Comparison of ENCODE assay signal across 18 cellular contexts in the genomic region with DNA sequence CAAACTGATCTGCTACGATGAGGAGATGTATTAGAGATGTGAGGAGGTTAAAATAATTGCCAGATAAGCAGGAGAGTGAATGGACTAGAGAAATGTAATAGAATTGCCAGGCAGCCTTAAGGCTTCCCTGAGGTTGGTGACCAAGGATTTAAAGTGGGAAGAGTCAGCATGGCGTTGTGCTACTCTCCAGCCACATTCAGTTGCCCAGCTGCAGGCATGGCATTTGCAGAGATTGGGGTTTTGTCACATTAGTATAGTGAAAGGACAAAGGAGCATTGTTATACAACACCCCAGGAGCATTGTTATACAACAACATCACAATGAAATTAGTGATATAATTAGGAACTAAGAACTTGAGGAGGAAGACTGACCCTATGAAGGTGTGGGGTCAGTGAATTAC. TPM values are rescaled to one million over a fixed set of nuclear protein-coding genes. Genes with fewer than 3 reads are reported as not detected.
DNase-seq lines count a peak whose midpoint lies in the region; ATAC-seq and TF ChIP-seq lines count a peak whose summit lies in the region.
"Had no signal": no experiment of that assay in that cellular context is flagged by ENCODE, and none has a peak within 500 bp of the region (broad histone marks: within the 10 kb centered on the region; RNA-seq: fewer than 3 reads in every experiment).

No MANE protein-coding gene starts in this region.

- no peak for ATAC-seq in GM18505 (IDR thresholded peaks at IDR 0.05; ENCODE audit: unreplicated experiment)
- ATAC-seq: mucosa of descending colon, Right ventricle myocardium inferior had no signal

- POLR2A ChIA-PET in CD4-positive, alpha-beta memory T cell (lab: Charles Lee; ENCODE audit: partially characterized antibody): no interaction called here

- H3K9me3 ChIP-seq in CD4-positive, alpha-beta memory T cell (ENCODE audit: control insufficient read depth in 1 of 2, low read length in 2 of 2): no peaks in the 10 kb centered on the region
- H3K9me3 ChIP-seq in SK-N-MC (ENCODE audit: low read depth, low read length) (no peaks in the 10 kb centered on the region), endodermal cell (ENCODE audit: control insufficient read depth, low read length) (no peaks in the 10 kb centered on the region)
- H3K9me3 ChIP-seq: BLaER1, mucosa of descending colon, prostate gland, thoracic aorta had no signal

- no peak for TF ChIP-seq POLR2A in GM18505 (IDR thresholded peaks at IDR 0.05; ENCODE audit: borderline replicate concordance, extremely low read depth, insufficient read depth, insufficient read length)

- no peaks in the 10 kb centered on the region for H3K27me3 ChIP-seq in CD4-positive, alpha-beta memory T cell (ENCODE audit: insufficient read depth, low read length)
- H3K27me3 ChIP-seq in endodermal cell (ENCODE audit: control insufficient read depth, insufficient read depth, low read length, poor library complexity, severe bottlenecking): no peaks in the 10 kb centered on the region
- H3K27me3 ChIP-seq: BLaER1 had no signal

- CTCF ChIA-PET in CD4-positive, alpha-beta memory T cell (lab: Charles Lee; ENCODE audit: partially characterized antibody): interaction anchor here (2.0 kb wide), 1 partner anchor 23 kb away, joined by 11 read pairs; no protein-coding TSS in a partner anchor

- no peaks in the 10 kb centered on the region for H3K27me3 Mint-ChIP-seq in CD4-positive, alpha-beta memory T cell
- H3K27me3 Mint-ChIP-seq in endodermal cell (ENCODE audit: insufficient read depth): no peaks in the 10 kb centered on the region
- H3K27me3 Mint-ChIP-seq in osteocyte (ENCODE audit: unreplicated experiment): no peaks in the 10 kb centered on the region
- H3K27me3 Mint-ChIP-seq: activated CD4-positive, alpha-beta T cell treated with anti-CD3 and anti-CD28 coated beads, Interleukin-2, amount 10 ng/mL, durations not matched to agents 7 days and 5 days; brain had no signal

- intact Hi-C loops in CD4-positive, alpha-beta memory T cell (cut with micrococcal nuclease): no loop called here

- TF ChIP-seq CTCF in endodermal cell (conservative IDR thresholded peaks at IDR 0.05): no peak
- TF ChIP-seq CTCF in osteocyte (IDR thresholded peaks at IDR 0.05): no peak

- no peaks in the 10 kb centered on the region for H3K9me3 Mint-ChIP-seq in CD4-positive, alpha-beta memory T cell
- H3K9me3 Mint-ChIP-seq in endodermal cell (no peaks in the 10 kb centered on the region), osteocyte (ENCODE audit: unreplicated experiment) (no peaks in the 10 kb centered on the region)
- H3K9me3 Mint-ChIP-seq: activated CD4-positive, alpha-beta T cell treated with anti-CD3 and anti-CD28 coated beads, Interleukin-2, amount 10 ng/mL, durations not matched to agents 7 days and 5 days; brain had no signal

- H3K9ac ChIP-seq in SK-N-MC (ENCODE audit: insufficient read length): no peak overlapping the region
- no peak overlapping the region for H3K9ac ChIP-seq in endodermal cell (ENCODE audit: extremely low read depth, low read length, poor library complexity, severe bottlenecking)
- H3K9ac ChIP-seq: BLaER1 had no signal

- H3K4me1 ChIP-seq in CD4-positive, alpha-beta memory T cell (ENCODE audit: insufficient read depth, low read length): peaks cover 19% of the 10 kb centered on the region
- peaks cover 4% of the 10 kb centered on the region for H3K4me1 ChIP-seq in endodermal cell (ENCODE audit: control insufficient read depth, insufficient read depth, low read length)

- peak overlapping the region in 6 of 7 donors; percentile 0 to 65 (median 28) for H3K27ac Mint-ChIP-seq in CD4-positive, alpha-beta memory T cell
- no peak overlapping the region for H3K27ac Mint-ChIP-seq in endodermal cell
- peak overlapping the region; percentile 78 for H3K27ac Mint-ChIP-seq in osteocyte (ENCODE audit: unreplicated experiment)
- H3K27ac Mint-ChIP-seq: activated CD4-positive, alpha-beta T cell treated with anti-CD3 and anti-CD28 coated beads, Interleukin-2, amount 10 ng/mL, durations not matched to agents 7 days and 5 days had no signal

- no peak overlapping the region for H3K27ac ChIP-seq in CD4-positive, alpha-beta memory T cell (ENCODE audit: low read depth, low read length)
- H3K27ac ChIP-seq in SK-N-MC (peak overlapping the region; percentile 91), endodermal cell (ENCODE audit: low read depth, low read length) (peak overlapping the region; percentile 54)
- H3K27ac ChIP-seq: BLaER1, prostate gland had no signal

- peaks cover 29 to 30% of the 10 kb centered on the region in 2 donors for H3K36me3 Mint-ChIP-seq in CD4-positive, alpha-beta memory T cell
- H3K36me3 Mint-ChIP-seq in endodermal cell (ENCODE audit: low read depth) (peaks cover 28% of the 10 kb centered on the region), osteocyte (ENCODE audit: unreplicated experiment) (peaks cover 22% of the 10 kb centered on the region)

- no peak overlapping the region for H3K4me3 ChIP-seq in CD4-positive, alpha-beta memory T cell (ENCODE audit: low read length in 2 of 2)
- no peak overlapping the region for H3K4me3 ChIP-seq in SK-N-MC
- no peak overlapping the region for H3K4me3 ChIP-seq in endodermal cell (ENCODE audit: low read length)
- H3K4me3 ChIP-seq: BLaER1, mucosa of descending colon, prostate gland, thoracic aorta had no signal

- 80 to 86% methylated on average over 2 of the region's 2 CpGs for WGBS in endodermal cell (ENCODE audit: insufficient coverage in 1 of 2, insufficient read length in 1 of 2), 2 experiments

- H3K4me3 Mint-ChIP-seq in CD4-positive, alpha-beta memory T cell: no peak overlapping the region
- H3K4me3 Mint-ChIP-seq in endodermal cell (no peak overlapping the region), osteocyte (ENCODE audit: unreplicated experiment) (no peak overlapping the region)
- H3K4me3 Mint-ChIP-seq: activated CD4-positive, alpha-beta T cell treated with anti-CD3 and anti-CD28 coated beads, Interleukin-2, amount 10 ng/mL, durations not matched to agents 7 days and 5 days; brain had no signal

- H3K36me3 ChIP-seq in CD4-positive, alpha-beta memory T cell (ENCODE audit: insufficient read depth, low read length): peaks cover 7% of the 10 kb centered on the region
- H3K36me3 ChIP-seq in SK-N-MC (ENCODE audit: insufficient read depth, low read length) (peaks cover 58% of the 10 kb centered on the region), endodermal cell (ENCODE audit: control insufficient read depth, insufficient read depth, low read length) (peaks cover 41% of the 10 kb centered on the region)
- H3K36me3 ChIP-seq: prostate gland, thoracic aorta had no signal

- peaks cover 34 to 52% (median 43%) of the 10 kb centered on the region in 4 donors for H3K4me1 Mint-ChIP-seq in CD4-positive, alpha-beta memory T cell
- peaks cover 18% of the 10 kb centered on the region for H3K4me1 Mint-ChIP-seq in endodermal cell
- peaks cover 37% of the 10 kb centered on the region for H3K4me1 Mint-ChIP-seq in osteocyte (ENCODE audit: unreplicated experiment)

- no peak for DNase-seq in CD4-positive, alpha-beta memory T cell
- no peak for DNase-seq in SK-N-MC (ENCODE audit: low read depth, low spot score)
- no peak for DNase-seq in endodermal cell
- no peak for DNase-seq in osteocyte (ENCODE audit: extremely low spot score, unreplicated experiment)
- DNase-seq in NCI-H524 (lab: John Stamatoyannopoulos, UW): no peak
- DNase-seq in kidney glomerular epithelial cell (lab: John Stamatoyannopoulos, UW): no peak
- no peak for DNase-seq in NCI-H526 (lab: John Stamatoyannopoulos, UW)
- DNase-seq: activated CD4-positive, alpha-beta T cell treated with anti-CD3 and anti-CD28 coated beads, Interleukin-2, amount 10 ng/mL, durations not matched to agents 7 days and 5 days; foreskin melanocyte; mucosa of descending colon; NCI-H2107; T1000 had no signal

RNA-seq across cellular contexts. Expression of a gene that starts 31.7 kb away (rescaled TPM):
- total RNA-seq in CD4-positive, alpha-beta memory T cell: 100 to 1,000 TPM; 108 to 113 TPM
- 10 to 100 TPM; 18.4 to 44.7 TPM for polyA plus RNA-seq in CD4-positive, alpha-beta memory T cell
- 100 to 1,000 TPM in 1 of 2 donors, 10 to 100 TPM in 1; 95.8 to 106 TPM for total RNA-seq in endodermal cell
- 73.3 TPM for polyA plus RNA-seq in endodermal cell (2013, experiment 1 of 2)
- 80.1 TPM for polyA plus RNA-seq in endodermal cell (2013, experiment 2 of 2)
- total RNA-seq in osteocyte: 81.7 and 84.2 TPM in 2 replicates
